Comparison of ENCODE assay signal across 8 cellular contexts in genomic region chr11:66545701-66546367, GRCh38. TPM values are rescaled to one million over a fixed set of nuclear protein-coding genes. Genes with fewer than 3 reads are reported as not detected.
A peak's percentile ranks its signal among the peaks of the same experiment; 100 is the strongest.
DNase-seq lines count a peak whose midpoint lies in the region; ATAC-seq and TF ChIP-seq lines count a peak whose summit lies in the region.

A gene with protein sequence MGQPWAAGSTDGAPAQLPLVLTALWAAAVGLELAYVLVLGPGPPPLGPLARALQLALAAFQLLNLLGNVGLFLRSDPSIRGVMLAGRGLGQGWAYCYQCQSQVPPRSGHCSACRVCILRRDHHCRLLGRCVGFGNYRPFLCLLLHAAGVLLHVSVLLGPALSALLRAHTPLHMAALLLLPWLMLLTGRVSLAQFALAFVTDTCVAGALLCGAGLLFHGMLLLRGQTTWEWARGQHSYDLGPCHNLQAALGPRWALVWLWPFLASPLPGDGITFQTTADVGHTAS (minus strand): TSS chr11:66546048. CDS start chr11:66546003, 45 bp downstream.

- peak within 1 kb of the TSS; percentile 57 for H3K27ac Mint-ChIP-seq in activated B cell treated with CpG ODN at 0.5 μM for 24 hours

- H3K36me3 Mint-ChIP-seq in activated B cell treated with CpG ODN at 0.5 μM for 24 hours (ENCODE audit: low read depth): peaks cover 24% of the 10 kb centered on the region

- TF ChIP-seq CTCF in AG04449 (IDR thresholded peaks at IDR 0.05; ENCODE audit: insufficient read depth, low read length, missing control alignments) (no peak), activated B cell treated with CpG ODN at 0.5 μM for 24 hours (IDR thresholded peaks at IDR 0.05) (no peak)

- peak within 1 kb of the TSS; percentile 79 for H3K4me3 ChIP-seq in AG04449 (ENCODE audit: low read depth, low read length)

- H3K4me3 Mint-ChIP-seq in activated B cell treated with CpG ODN at 0.5 μM for 24 hours: peak within 1 kb of the TSS; percentile 77

- H3K4me1 Mint-ChIP-seq in activated B cell treated with CpG ODN at 0.5 μM for 24 hours: peaks cover 35% of the 10 kb centered on the region

- H3K9me3 Mint-ChIP-seq in activated B cell treated with CpG ODN at 0.5 μM for 24 hours: no peaks in the 10 kb centered on the region

- intact Hi-C loops in activated B cell treated with CpG ODN at 0.5 μM for 24 hours (cut with micrococcal nuclease): loop anchor here (1.0 to 10.0 kb wide), 8 partner anchors 22 to 299 kb away; partner anchors contain the start of genes BBS1, CTSF, DPP3 and RBM14

- DNase-seq in AG04449 (ENCODE audit: low read depth, low spot score) (peak; percentile 79), NCI-H2227 treated with DMSO at 0.1 percent for 48 hours (lab: John Stamatoyannopoulos, UW) (peak; percentile 96), activated B cell treated with CpG ODN at 0.5 μM for 24 hours (peak; percentile 86), iris pigment epithelial cell (ENCODE audit: low read depth) (peak; percentile 98)
- DNase-seq in central memory CD4-positive, alpha-beta T cell: peak; percentile 77
- peak; percentile 77 to 92 for DNase-seq in stimulated activated CD4-positive, alpha-beta T cell treated with anti-CD3 and anti-CD28 coated beads, Interleukin-12 subunit alpha, Interleukin-12 subunit beta, amount 100 ng/mL, for 24 hours (ENCODE audit: low read depth in 2 of 2)

- POLR2A ChIA-PET in AG04449 (lab: Yijun Ruan, JAX): interaction anchor here (0.6 to 1.9 kb wide), 6 partner anchors 16 to 132 kb away, joined by 3 to 11 read pairs (median 3); partner anchors contain the start of genes BBS1, CTSF and RBM4B
- POLR2A ChIA-PET in activated B cell treated with CpG ODN at 0.5 μM for 24 hours (lab: Charles Lee): interaction anchor here (0.6 to 3.6 kb wide), 25 partner anchors 8 to 687 kb away, joined by 3 to 58 read pairs (median 4); partner anchors contain the start of genes BBS1, CD248, DPP3 and MRPL11

- CTCF ChIA-PET in AG04449 (lab: Yijun Ruan, JAX) (interaction anchor here (0.8 to 1.6 kb wide), 6 partner anchors 10 to 149 kb away, joined by 4 to 9 read pairs (median 6); partner anchors contain the start of genes CCDC87, CCS and RBM4B), activated B cell treated with CpG ODN at 0.5 μM for 24 hours (lab: Charles Lee) (interaction anchor here (0.6 to 2.1 kb wide), 3 partner anchors 34 to 154 kb away, joined by 3 to 18 read pairs (median 3); partner anchors contain the start of gene RBM4B)

- H3K27me3 Mint-ChIP-seq in activated B cell treated with CpG ODN at 0.5 μM for 24 hours: no peaks in the 10 kb centered on the region

- ATAC-seq in GM18873 (IDR thresholded peaks at IDR 0.05; ENCODE audit: low FRiP score, unreplicated experiment) (peak; percentile 70), HG03159 (IDR thresholded peaks at IDR 0.05; ENCODE audit: unreplicated experiment) (peak; percentile 85), activated B cell treated with CpG ODN at 0.5 μM for 24 hours (ENCODE audit: low read depth) (peak; percentile 85)

RNA-seq across cellular contexts. Expression of the gene that starts here (rescaled TPM):
- 14.6 and 19.0 TPM in 2 replicates for total RNA-seq in activated B cell treated with CpG ODN at 0.5 μM for 24 hours

Comparison
In these comparisons a context has a peak if more than half of its experiments do, and no peak if none do; other contexts are left out.
1. Peak in every context shown above with its lines: DNase-seq, ATAC-seq and H3K4me3 ChIP-seq.